Comparison of ENCODE assay signal across 17 cellular contexts in genomic region chr5:112885001-112885400, GRCh38. TPM values are rescaled to one million over a fixed set of nuclear protein-coding genes. Genes with fewer than 3 reads are reported as not detected.
DNase-seq lines count a peak whose midpoint lies in the region; ATAC-seq, FAIRE-seq and TF ChIP-seq lines count a peak whose summit lies in the region.
"Had no signal": no experiment of that assay in that cellular context is flagged by ENCODE, and none has a peak within 500 bp of the region (broad histone marks: within the 10 kb centered on the region; RNA-seq: fewer than 3 reads in every experiment).

No MANE protein-coding gene starts in this region.

- no peaks in the 10 kb centered on the region for H3K27me3 ChIP-seq in CD8-positive, alpha-beta memory T cell (ENCODE audit: insufficient read depth, low read length, poor library complexity, severe bottlenecking)
- H3K27me3 ChIP-seq: BLaER1 had no signal

- H3K9me3 Mint-ChIP-seq in CD14-positive monocyte = no peaks in the 10 kb centered on the region
- no peaks in the 10 kb centered on the region for H3K9me3 Mint-ChIP-seq in CD8-positive, alpha-beta memory T cell
- H3K9me3 Mint-ChIP-seq in chondrocyte (ENCODE audit: low read depth) = no peaks in the 10 kb centered on the region
- H3K9me3 Mint-ChIP-seq: activated T-cell treated with anti-CD3 and anti-CD28 coated beads, Interleukin-2, amount 50 U/mL, for 4 hours; immature natural killer cell; nephron progenitor cell had no signal

- H3K4me1 Mint-ChIP-seq in CD14-positive monocyte (peaks cover 6% of the 10 kb centered on the region), chondrocyte (ENCODE audit: low read depth) (no peaks in the 10 kb centered on the region)
- peaks cover 41 to 43% (median 41%) of the 10 kb centered on the region in 3 donors for H3K4me1 Mint-ChIP-seq in CD8-positive, alpha-beta memory T cell
- H3K4me1 Mint-ChIP-seq: nephron progenitor cell had no signal

- TF ChIP-seq CTCF in CD14-positive monocyte (IDR thresholded peaks at IDR 0.05) = no peak
- TF ChIP-seq CTCF in chondrocyte (IDR thresholded peaks at IDR 0.05) = no peak

- no peak for ATAC-seq in HG03175 (IDR thresholded peaks at IDR 0.05; ENCODE audit: unreplicated experiment)
- ATAC-seq: activated T-cell treated with anti-CD3 and anti-CD28 coated beads, Interleukin-2, amount 50 U/mL, for 4 hours had no signal

- H3K4me1 ChIP-seq in CD8-positive, alpha-beta memory T cell (ENCODE audit: insufficient read depth, low read length) = peaks cover 30% of the 10 kb centered on the region

- POLR2A ChIA-PET in CD8-positive, alpha-beta memory T cell (lab: Charles Lee) = no interaction called here

- H3K36me3 ChIP-seq in CD8-positive, alpha-beta memory T cell (ENCODE audit: insufficient read depth, low read length) = peaks cover 15% of the 10 kb centered on the region

- CTCF ChIA-PET in CD8-positive, alpha-beta memory T cell (lab: Charles Lee) = interaction anchor here (1.2 kb wide), 1 partner anchor 36 kb away, joined by 3 read pairs; no protein-coding TSS in a partner anchor

- no peak for FAIRE-seq in GM19239 (lab: Jason Lieb, UNC)

- intact Hi-C loops in CD14-positive monocyte (cut with micrococcal nuclease) = no loop called here
- intact Hi-C loops in posterior vena cava (cut with DNase I) = no loop called here

- H3K4me3 ChIP-seq in CD8-positive, alpha-beta memory T cell (ENCODE audit: low read length) = no peak overlapping the region
- H3K4me3 ChIP-seq: BLaER1 had no signal

- H3K4me3 Mint-ChIP-seq in CD14-positive monocyte = no peak overlapping the region
- H3K4me3 Mint-ChIP-seq in CD8-positive, alpha-beta memory T cell = no peak overlapping the region
- no peak overlapping the region for H3K4me3 Mint-ChIP-seq in chondrocyte (ENCODE audit: unreplicated experiment)
- H3K4me3 Mint-ChIP-seq: activated T-cell treated with anti-CD3 and anti-CD28 coated beads, Interleukin-2, amount 50 U/mL, for 4 hours; immature natural killer cell; nephron progenitor cell had no signal

- DNase-seq in CD14-positive monocyte (ENCODE audit: low spot score) (no peak), chondrocyte (ENCODE audit: low spot score) (no peak), occipital lobe (lab: John Stamatoyannopoulos, UW) (peak; percentile 6), posterior vena cava (ENCODE audit: low spot score) (no peak), GM19239 (ENCODE audit: insufficient read length, low spot score) (no peak)
- DNase-seq in CD8-positive, alpha-beta memory T cell = no peak
- DNase-seq: activated CD4-positive, alpha-beta T cell treated with anti-CD3 and anti-CD28 coated beads for 4 hours; activated T-cell treated with anti-CD3 and anti-CD28 coated beads, Interleukin-2, amount 50 U/mL, for 4 hours; amniotic stem cell; DND-41; immature natural killer cell; mesendoderm; NCI-H1694 treated with DMSO at 0.1 percent for 48 hours; NCI-H446 treated with DMSO at 0.1 percent for 48 hours; nephron progenitor cell had no signal

- no peak overlapping the region for H3K27ac ChIP-seq in CD8-positive, alpha-beta memory T cell (ENCODE audit: low read depth, low read length)
- H3K27ac ChIP-seq: BLaER1 had no signal

- H3K27ac Mint-ChIP-seq in CD14-positive monocyte (peak overlapping the region in 4 of 7 donors; percentile 4 to 78 (median 56)), chondrocyte (ENCODE audit: unreplicated experiment) (peak overlapping the region; percentile 52)
- H3K27ac Mint-ChIP-seq in CD8-positive, alpha-beta memory T cell = peak overlapping the region in 6 of 8 donors; percentile 48 to 97 (median 58)
- H3K27ac Mint-ChIP-seq: nephron progenitor cell had no signal

- no peaks in the 10 kb centered on the region for H3K27me3 Mint-ChIP-seq in CD14-positive monocyte (ENCODE audit: low read depth in 3 of 3)
- H3K27me3 Mint-ChIP-seq in CD8-positive, alpha-beta memory T cell = no peaks in the 10 kb centered on the region
- no peaks in the 10 kb centered on the region for H3K27me3 Mint-ChIP-seq in chondrocyte (ENCODE audit: low read depth)

- H3K36me3 Mint-ChIP-seq in CD14-positive monocyte = peaks cover 17 to 53% of the 10 kb centered on the region in 2 donors
- peaks cover 18 to 28% (median 20%) of the 10 kb centered on the region in 3 donors for H3K36me3 Mint-ChIP-seq in CD8-positive, alpha-beta memory T cell
- peaks cover 29% of the 10 kb centered on the region for H3K36me3 Mint-ChIP-seq in chondrocyte (ENCODE audit: low read depth)

- no peaks in the 10 kb centered on the region for H3K9me3 ChIP-seq in CD8-positive, alpha-beta memory T cell (ENCODE audit: low read length)
- H3K9me3 ChIP-seq: BLaER1 had no signal

RNA-seq across cellular contexts. Expression of gene SRP19, which starts 23.9 kb away (rescaled TPM):
- polyA plus RNA-seq in CD14-positive monocyte = 10 to 100 TPM; 71.9 to 87.4 TPM
- 10 to 100 TPM; 68.0 to 68.3 TPM for total RNA-seq in CD8-positive, alpha-beta memory T cell
- 143 TPM for polyA plus RNA-seq in CD8-positive, alpha-beta memory T cell
- total RNA-seq in chondrocyte (49.2 to 60.9 TPM (median 55.7 TPM) in 3 replicates), occipital lobe (33.8 TPM), posterior vena cava (10 to 100 TPM; 33.2 to 35.5 TPM)

RNA-seq across cellular contexts. Expression of gene REEP5, which starts 37.0 kb away (rescaled TPM):
- polyA plus RNA-seq in CD14-positive monocyte = 100 to 1,000 TPM; 193 to 200 TPM
- 10 to 100 TPM; 63.5 to 74.0 TPM for total RNA-seq in CD8-positive, alpha-beta memory T cell
- 121 TPM for polyA plus RNA-seq in CD8-positive, alpha-beta memory T cell
- total RNA-seq in chondrocyte (75.6 to 89.6 TPM (median 87.6 TPM) in 3 replicates), occipital lobe (113 TPM), posterior vena cava (10 to 100 TPM; 63.8 to 76.3 TPM)
